In the genomic region with DNA sequence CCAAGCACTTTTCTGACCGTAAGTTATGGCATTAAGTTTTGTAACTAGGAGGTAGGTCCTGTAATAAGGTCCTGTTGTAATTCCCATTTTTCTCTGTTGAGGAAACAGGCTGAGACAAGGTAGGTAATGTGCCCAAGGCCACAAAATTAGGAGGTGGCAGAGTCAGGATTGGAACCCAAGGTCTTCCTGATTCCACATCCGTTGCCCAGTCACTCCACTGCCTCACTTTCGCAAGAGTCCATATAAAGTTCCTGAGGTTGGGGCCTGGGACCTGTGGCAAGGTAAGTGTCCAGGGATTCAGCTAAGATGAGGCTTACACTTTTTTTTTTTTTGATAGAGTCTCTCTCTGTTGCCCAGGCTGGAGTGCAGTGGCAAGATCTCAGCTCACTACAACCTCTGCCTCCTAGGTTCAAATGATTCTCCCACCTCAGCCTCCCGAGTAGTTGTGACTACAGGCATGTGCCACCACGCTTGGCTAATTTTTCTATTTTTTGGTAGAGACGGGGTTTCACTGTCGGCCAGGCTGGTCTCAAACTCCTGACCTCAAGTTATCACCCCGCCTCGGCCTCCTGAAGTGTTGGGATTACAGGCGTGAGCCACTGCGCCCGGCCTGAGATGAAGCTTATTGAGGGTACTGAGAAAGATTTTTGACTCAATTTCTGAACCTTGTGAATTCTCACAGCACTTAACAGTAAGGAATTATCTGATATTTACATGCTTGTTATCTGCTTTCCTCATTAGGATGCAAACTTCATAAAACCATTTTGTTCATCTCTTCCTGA, we compare ENCODE assay signal across 8 cellular contexts. TPM values are rescaled to one million over a fixed set of nuclear protein-coding genes. Genes with fewer than 3 reads are reported as not detected.
A peak's percentile ranks its signal among the peaks of the same experiment; 100 is the strongest.
DNase-seq lines count a peak whose midpoint lies in the region; ATAC-seq and TF ChIP-seq lines count a peak whose summit lies in the region.

No MANE protein-coding gene starts in this region.

- H3K9me3 Mint-ChIP-seq in activated CD4-positive, alpha-beta T cell treated with anti-CD3 and anti-CD28 coated beads for 36 hours (ENCODE audit: low read depth): no peaks in the 10 kb centered on the region
- H3K9me3 Mint-ChIP-seq in activated naive CD8-positive, alpha-beta T cell treated with anti-CD3 and anti-CD28 coated beads, Interleukin-2, amount 50 U/mL, for 24 hours: no peaks in the 10 kb centered on the region

- H3K27me3 Mint-ChIP-seq in activated CD4-positive, alpha-beta T cell treated with anti-CD3 and anti-CD28 coated beads for 36 hours: no peaks in the 10 kb centered on the region
- no peaks in the 10 kb centered on the region for H3K27me3 Mint-ChIP-seq in activated naive CD8-positive, alpha-beta T cell treated with anti-CD3 and anti-CD28 coated beads, Interleukin-2, amount 50 U/mL, for 24 hours

- H3K4me3 ChIP-seq in liver (ENCODE audit: low read depth in 1 of 3, low read length in 3 of 3) (no peak overlapping the region), testis (no peak overlapping the region)

- H3K36me3 ChIP-seq in liver (ENCODE audit: control insufficient read depth in 4 of 4, insufficient read depth in 3 of 4, low read depth in 1 of 4, low read length in 3 of 4): no peaks in the 10 kb centered on the region
- no peaks in the 10 kb centered on the region for H3K36me3 ChIP-seq in testis (ENCODE audit: low read depth, missing control alignments)

- H3K36me3 Mint-ChIP-seq in activated CD4-positive, alpha-beta T cell treated with anti-CD3 and anti-CD28 coated beads for 36 hours (ENCODE audit: low read depth): no peaks in the 10 kb centered on the region
- no peaks in the 10 kb centered on the region for H3K36me3 Mint-ChIP-seq in activated naive CD8-positive, alpha-beta T cell treated with anti-CD3 and anti-CD28 coated beads, Interleukin-2, amount 50 U/mL, for 24 hours (ENCODE audit: low read depth)

- peak overlapping the region; percentile 95 for H3K27ac Mint-ChIP-seq in activated CD4-positive, alpha-beta T cell treated with anti-CD3 and anti-CD28 coated beads for 36 hours
- H3K27ac Mint-ChIP-seq in activated naive CD8-positive, alpha-beta T cell treated with anti-CD3 and anti-CD28 coated beads, Interleukin-2, amount 50 U/mL, for 24 hours: peak overlapping the region; percentile 95

- DNase-seq in activated CD4-positive, alpha-beta T cell treated with anti-CD3 and anti-CD28 coated beads for 36 hours: no peak
- DNase-seq in activated CD4-positive, alpha-beta T cell treated with anti-CD3 and anti-CD28 coated beads, Interleukin-2, amount 50 U/mL, for 48 hours: no peak
- DNase-seq in activated naive CD8-positive, alpha-beta T cell treated with anti-CD3 and anti-CD28 coated beads, Interleukin-2, amount 50 U/mL, for 24 hours: no peak
- DNase-seq in testis (no peak), RKO (ENCODE audit: low spot score) (no peak)
- no peak for DNase-seq in stimulated activated CD4-positive, alpha-beta T cell treated with anti-CD3 and anti-CD28 coated beads, Interleukin-1b, Interleukin-23, amount 100 ng/mL, for 48 hours

- H3K4me1 ChIP-seq in liver (ENCODE audit: control insufficient read depth in 4 of 4, insufficient read depth in 4 of 4, low read length in 3 of 4): peaks cover 0 to 3% (median 0%) of the 10 kb centered on the region in 4 donors
- H3K4me1 ChIP-seq in testis: peaks cover 23% of the 10 kb centered on the region

- 80% methylated on average over 12 of the region's 12 CpGs for WGBS in liver
- WGBS in testis, 2 donors: 85 to 87% methylated on average over 12 of the region's 12 CpGs

- H3K4me3 Mint-ChIP-seq in activated CD4-positive, alpha-beta T cell treated with anti-CD3 and anti-CD28 coated beads for 36 hours: peak overlapping the region; percentile 66
- peak overlapping the region; percentile 75 for H3K4me3 Mint-ChIP-seq in activated naive CD8-positive, alpha-beta T cell treated with anti-CD3 and anti-CD28 coated beads, Interleukin-2, amount 50 U/mL, for 24 hours

- POLR2A ChIA-PET in activated CD4-positive, alpha-beta T cell treated with anti-CD3 and anti-CD28 coated beads for 36 hours (lab: Charles Lee): no interaction called here

- no peak overlapping the region for H3K9ac ChIP-seq in liver (ENCODE audit: low read depth in 1 of 2, low read length in 2 of 2)

- CTCF ChIA-PET in activated CD4-positive, alpha-beta T cell treated with anti-CD3 and anti-CD28 coated beads for 36 hours (lab: Charles Lee): interaction anchor here (0.6 to 3.1 kb wide), 21 partner anchors 11 to 1913 kb away, joined by 3 to 24 read pairs (median 3); no protein-coding TSS in a partner anchor

- peak overlapping the region; percentile 62 to 80 for H3K27ac ChIP-seq in liver (ENCODE audit: low read depth in 1 of 2, low read length in 2 of 2)
- peak overlapping the region; percentile 89 to 94 for H3K27ac ChIP-seq in testis

- H3K27me3 ChIP-seq in liver (ENCODE audit: control insufficient read depth in 4 of 4, insufficient read depth in 4 of 4, low read length in 3 of 4) (no peaks in the 10 kb centered on the region), testis (no peaks in the 10 kb centered on the region)

- peaks cover 34% of the 10 kb centered on the region for H3K4me1 Mint-ChIP-seq in activated CD4-positive, alpha-beta T cell treated with anti-CD3 and anti-CD28 coated beads for 36 hours
- peaks cover 34% of the 10 kb centered on the region for H3K4me1 Mint-ChIP-seq in activated naive CD8-positive, alpha-beta T cell treated with anti-CD3 and anti-CD28 coated beads, Interleukin-2, amount 50 U/mL, for 24 hours

- H3K9me3 ChIP-seq in liver (ENCODE audit: control insufficient read depth in 4 of 4, low read length in 3 of 4): no peaks in the 10 kb centered on the region
- no peaks in the 10 kb centered on the region for H3K9me3 ChIP-seq in testis

- ATAC-seq in activated CD4-positive, alpha-beta T cell treated with anti-CD3 and anti-CD28 coated beads for 36 hours: no peak
- no peak for ATAC-seq in activated naive CD8-positive, alpha-beta T cell treated with anti-CD3 and anti-CD28 coated beads, Interleukin-2, amount 50 U/mL, for 24 hours
- no peak for ATAC-seq in GM19328 (IDR thresholded peaks at IDR 0.05; ENCODE audit: unreplicated experiment)

- no peak for TF ChIP-seq POLR2A in testis (IDR thresholded peaks at IDR 0.05)

- intact Hi-C loops in activated CD4-positive, alpha-beta T cell treated with anti-CD3 and anti-CD28 coated beads for 36 hours (cut with DNase I, micrococcal nuclease): loop anchor here (1.0 to 10.0 kb wide), 8 partner anchors 70 to 1032 kb away; partner anchors contain the start of genes CARD11 (in 1 of the 2) and SDK1 (in 1 of the 2)
- intact Hi-C loops in testis (cut with DNase I; ENCODE audit: low total_unique reads): loop anchor here (5.0 kb wide), 1 partner anchor 57 kb away; no protein-coding TSS in a partner anchor

- no peak for TF ChIP-seq RAD21 in liver (IDR thresholded peaks at IDR 0.05)

- TF ChIP-seq CTCF in liver (IDR thresholded peaks at IDR 0.05; ENCODE audit: low read depth, low read length, missing input control) (no peak), testis (IDR thresholded peaks at IDR 0.05) (no peak)

TF ChIP-seq in liver, 16 proteins besides CTCF, POLR2A, EP300 and RAD21:
- TF ChIP-seq REST (IDR thresholded peaks at IDR 0.05): no peak

RNA-seq across cellular contexts. Expression of gene GNA12, which starts 20.3 kb away (rescaled TPM):
- 10 to 100 TPM; 19.5 to 22.6 TPM for total RNA-seq in activated CD4-positive, alpha-beta T cell treated with anti-CD3 and anti-CD28 coated beads for 36 hours
- 10 to 100 TPM; 10.9 to 19.0 TPM for total RNA-seq in liver
- 10 to 100 TPM in 1 of 2 donors, 1 to 10 TPM in 1; 3.7 to 11.6 TPM for polyA plus RNA-seq in liver
- 10 to 100 TPM; 50.0 to 69.6 TPM for total RNA-seq in testis
- 53.2 TPM for polyA plus RNA-seq in testis (ENCODE audit: insufficient read depth, low read depth, low replicate concordance)
